In genomic region chr2:63436488-63436887, GRCh38 we compare ENCODE assay signal across 15 cellular contexts.
DNase-seq lines count a peak whose midpoint lies in the region; ATAC-seq, FAIRE-seq and TF ChIP-seq lines count a peak whose summit lies in the region.
"Had no signal": no experiment of that assay in that cellular context is flagged by ENCODE, and none has a peak within 500 bp of the region (broad histone marks: within the 10 kb centered on the region; RNA-seq: fewer than 3 reads in every experiment).

No MANE protein-coding gene starts in this region.

- H3K27ac ChIP-seq in GM23248 (no peak overlapping the region), H1 (ENCODE audit: low read depth, low read length) (no peak overlapping the region), testis (no peak overlapping the region), ovary (no peak overlapping the region), GM23338 (ENCODE audit: low read depth) (no peak overlapping the region)
- H3K27ac ChIP-seq: BLaER1 treated with 17β-estradiol and CSF1 and Interleukin-3, amounts not matched to agents 10 nM and 100 nM had no signal

- no peak overlapping the region for H4K8ac ChIP-seq in H1 (ENCODE audit: extremely low read depth, insufficient read depth, low read length)

- H3K9me2 ChIP-seq in GM23248 (ENCODE audit: insufficient read depth) (no peaks in the 10 kb centered on the region), GM23338 (ENCODE audit: insufficient read depth) (no peaks in the 10 kb centered on the region)

- no peak overlapping the region for H2AK5ac ChIP-seq in H1 (ENCODE audit: low read depth, low read length)

- no peak for TF ChIP-seq CTCF in H1 (IDR thresholded peaks at IDR 0.05; ENCODE audit: control extremely low read depth in 1 of 3, insufficient read depth in 1 of 3, low read depth in 1 of 3, low read length in 3 of 3)
- no peak for TF ChIP-seq CTCF in testis (IDR thresholded peaks at IDR 0.05)
- TF ChIP-seq CTCF in ovary (IDR thresholded peaks at IDR 0.05): no peak
- no peak for TF ChIP-seq CTCF in GM23338 (conservative IDR thresholded peaks at IDR 0.05; ENCODE audit: low read depth in 2 of 2)

- H3F3A ChIP-seq in GM23248 (ENCODE audit: insufficient read depth): 0 out of 2 replicates have a peak, but pooled peaks cover 13% of the 10 kb centered on the region
- H3F3A ChIP-seq in GM23338 (replicated peaks; ENCODE audit: low read depth): no peaks in the 10 kb centered on the region

- H3K4me1 ChIP-seq in GM23248 (ENCODE audit: insufficient read depth): no peaks in the 10 kb centered on the region
- H3K4me1 ChIP-seq in H1 (replicated peaks in 1 of 4; ENCODE audit: control insufficient read depth in 3 of 4, insufficient read depth in 4 of 4, low read length in 3 of 4): no peaks in the 10 kb centered on the region; a peak in 1 of 7 replicates
- H3K4me1 ChIP-seq in testis: no peaks in the 10 kb centered on the region
- no peaks in the 10 kb centered on the region for H3K4me1 ChIP-seq in ovary (ENCODE audit: insufficient read depth)
- peaks cover 6% of the 10 kb centered on the region; the same call in 1 of the 2 replicates for H3K4me1 ChIP-seq in GM23338 (ENCODE audit: insufficient read depth)

- TF ChIP-seq POLR2A in H1 (IDR thresholded peaks at IDR 0.05; ENCODE audit: control extremely low read depth in 1 of 2, low read depth in 2 of 2, low read length in 2 of 2) (no peak), testis (IDR thresholded peaks at IDR 0.05) (no peak), ovary (IDR thresholded peaks at IDR 0.05) (no peak)

- no peak overlapping the region for H3K4me3 ChIP-seq in GM23248
- H3K4me3 ChIP-seq in H1 (ENCODE audit: extremely low read depth in 1 of 4, insufficient read depth in 2 of 4, low read depth in 3 of 4, low read length in 4 of 4): no peak overlapping the region
- H3K4me3 ChIP-seq in testis: no peak overlapping the region
- no peak overlapping the region for H3K4me3 ChIP-seq in ovary
- no peak overlapping the region for H3K4me3 ChIP-seq in GM23338
- H3K4me3 ChIP-seq: BLaER1 treated with 17β-estradiol and CSF1 and Interleukin-3, amounts not matched to agents 10 nM and 100 nM; GM12878; K562 had no signal

- no peak overlapping the region for H3K27ac Mint-ChIP-seq in GM23338
- H3K27ac Mint-ChIP-seq: B cell; CD8-positive, alpha-beta T cell had no signal

- H2BK5ac ChIP-seq in H1 (ENCODE audit: low read depth, low read length): no peak overlapping the region

- peak; percentile 7 for DNase-seq in GM23248
- peak; percentile 10 for DNase-seq in amniotic epithelial cell (ENCODE audit: low read depth)
- DNase-seq in H1 (ENCODE audit: low read depth in 1 of 2, low spot score in 2 of 2): no peak
- no peak for DNase-seq in testis
- DNase-seq in ovary: no peak
- DNase-seq in GM23338 (ENCODE audit: low spot score): no peak
- DNase-seq: Calu3; CD8-positive, alpha-beta T cell; DMS79 treated with DMSO at 0.1 percent for 48 hours; EL; HCEC 1CT had no signal

- FAIRE-seq in H1 (lab: Jason Lieb, UNC): no peak
- FAIRE-seq: GM12878, K562 had no signal

- peak overlapping the region; percentile 19 for H3K56ac ChIP-seq in H1 (replicated peaks; ENCODE audit: insufficient read length, low read depth, low read length)

- POLR2A ChIA-PET in H1 (lab: Charles Lee; ENCODE audit: partially characterized antibody): no interaction called here

- H2BK20ac ChIP-seq in H1 (ENCODE audit: low read length): no peak overlapping the region

- CTCF ChIA-PET in H1 (lab: Charles Lee; ENCODE audit: partially characterized antibody): interaction anchor here (1.4 to 1.7 kb wide), 2 partner anchors 10 to 12 kb away, joined by 4 to 10 read pairs; no protein-coding TSS in a partner anchor

- no peak overlapping the region for H3K9ac ChIP-seq in GM23248
- no peak overlapping the region for H3K9ac ChIP-seq in H1 (replicated peaks in 1 of 4; ENCODE audit: extremely low read depth in 1 of 4, low read depth in 3 of 4, low read length in 3 of 4)
- H3K9ac ChIP-seq: BLaER1 treated with 17β-estradiol and CSF1 and Interleukin-3, amounts not matched to agents 10 nM and 100 nM had no signal

- no peaks in the 10 kb centered on the region for H3K36me3 Mint-ChIP-seq in GM23338 (ENCODE audit: low read depth)

- H3K23me2 ChIP-seq in H1 (ENCODE audit: low read depth, low read length): no peaks in the 10 kb centered on the region

- H4K91ac ChIP-seq in H1 (replicated peaks; ENCODE audit: insufficient read length, low read length): no peak overlapping the region

- H3K9me3 ChIP-seq in GM23248 (ENCODE audit: low read depth): no peaks in the 10 kb centered on the region
- H3K9me3 ChIP-seq in H1 (ENCODE audit: insufficient read depth in 2 of 2, low read depth in 1 of 2, low read length in 1 of 2): no peaks in the 10 kb centered on the region
- no peaks in the 10 kb centered on the region for H3K9me3 ChIP-seq in testis
- H3K9me3 ChIP-seq in ovary: no peaks in the 10 kb centered on the region
- H3K9me3 ChIP-seq: BLaER1 treated with 17β-estradiol and CSF1 and Interleukin-3, amounts not matched to agents 10 nM and 100 nM had no signal

- intact Hi-C loops in testis (cut with DNase I; ENCODE audit: low total_unique reads) (no loop called here), ovary (cut with DNase I) (no loop called here)

- H3K27me3 Mint-ChIP-seq in GM23338 (ENCODE audit: insufficient read depth, low read depth, poor library complexity): no peaks in the 10 kb centered on the region
- H3K27me3 Mint-ChIP-seq: B cell had no signal

- H3K79me1 ChIP-seq in H1 (ENCODE audit: low read depth, low read length): no peaks in the 10 kb centered on the region

- no peak overlapping the region for H2BK120ac ChIP-seq in H1 (replicated peaks; ENCODE audit: low read depth, low read length)

- no peak overlapping the region for H4K5ac ChIP-seq in H1 (ENCODE audit: insufficient read length, low read depth, low read length)

- no peaks in the 10 kb centered on the region for H3K9me3 Mint-ChIP-seq in GM23338
- H3K9me3 Mint-ChIP-seq: CD8-positive, alpha-beta T cell had no signal

- H2BK15ac ChIP-seq in H1 (ENCODE audit: low read length): no peak overlapping the region

- no peaks in the 10 kb centered on the region for H3K79me2 ChIP-seq in GM23248 (ENCODE audit: insufficient read depth)
- H3K79me2 ChIP-seq in H1 (ENCODE audit: control insufficient read depth in 1 of 2, insufficient read depth in 2 of 2, low read length in 2 of 2): no peaks in the 10 kb centered on the region
- no peaks in the 10 kb centered on the region for H3K79me2 ChIP-seq in GM23338 (replicated peaks; ENCODE audit: insufficient read depth)

- H3K4me1 Mint-ChIP-seq in GM23338: peaks cover 20% of the 10 kb centered on the region

- TF ChIP-seq RAD21 in H1 (IDR thresholded peaks at IDR 0.05 in 1 of 2, conservative IDR thresholded peaks at IDR 0.05 in 1 of 2; ENCODE audit: low read depth in 2 of 2, low read length in 2 of 2): no peak

- no peak overlapping the region for H3K4ac ChIP-seq in H1 (replicated peaks; ENCODE audit: insufficient read length, low read depth, low read length)

- no peaks in the 10 kb centered on the region for H3K36me3 ChIP-seq in GM23248 (ENCODE audit: low read depth)
- no peaks in the 10 kb centered on the region for H3K36me3 ChIP-seq in H1 (ENCODE audit: control insufficient read depth in 2 of 4, insufficient read depth in 4 of 4, low read length in 3 of 4)
- no peaks in the 10 kb centered on the region for H3K36me3 ChIP-seq in testis (ENCODE audit: low read depth, missing control alignments)
- no peaks in the 10 kb centered on the region for H3K36me3 ChIP-seq in ovary
- no peaks in the 10 kb centered on the region for H3K36me3 ChIP-seq in GM23338 (ENCODE audit: insufficient read depth)
- H3K36me3 ChIP-seq: BLaER1 treated with 17β-estradiol and CSF1 and Interleukin-3, amounts not matched to agents 10 nM and 100 nM had no signal

- TF ChIP-seq EP300 in H1 (IDR thresholded peaks at IDR 0.05; ENCODE audit: borderline replicate concordance in 1 of 2, low read depth in 2 of 2, low read length in 2 of 2) (no peak), ovary (IDR thresholded peaks at IDR 0.05) (no peak)

- ATAC-seq in GM23338: no peak
- ATAC-seq: CD8-positive, alpha-beta T cell; GM12878; K562 had no signal

- no peak overlapping the region for H2BK12ac ChIP-seq in H1 (ENCODE audit: low read depth, low read length)

- H4K20me1 ChIP-seq in GM23248 (ENCODE audit: insufficient read depth) (no peaks in the 10 kb centered on the region), H1 (replicated peaks in 1 of 2; ENCODE audit: control insufficient read depth in 1 of 2, insufficient read depth in 2 of 2, low read length in 2 of 2) (no peaks in the 10 kb centered on the region), GM23338 (replicated peaks; ENCODE audit: insufficient read depth) (no peaks in the 10 kb centered on the region)
- H4K20me1 ChIP-seq: BLaER1 treated with 17β-estradiol and CSF1 and Interleukin-3, amounts not matched to agents 10 nM and 100 nM had no signal

- no peak overlapping the region for H3K4me3 Mint-ChIP-seq in GM23338
- H3K4me3 Mint-ChIP-seq: B cell; CD8-positive, alpha-beta T cell had no signal

- no peak overlapping the region for H3K14ac ChIP-seq in H1 (ENCODE audit: insufficient read length)

- H3K18ac ChIP-seq in H1 (ENCODE audit: extremely low read depth, low read length): no peak overlapping the region

- H3K27me3 ChIP-seq in GM23248 (replicated peaks; ENCODE audit: insufficient read depth) (no peaks in the 10 kb centered on the region), H1 (replicated peaks in 1 of 4; ENCODE audit: control insufficient read depth in 3 of 4, extremely low read depth in 1 of 4, insufficient read depth in 3 of 4, low read length in 3 of 4) (no peaks in the 10 kb centered on the region), testis (no peaks in the 10 kb centered on the region), ovary (no peaks in the 10 kb centered on the region), GM23338 (ENCODE audit: insufficient read depth) (no peaks in the 10 kb centered on the region)
- H3K27me3 ChIP-seq: BLaER1 treated with 17β-estradiol and CSF1 and Interleukin-3, amounts not matched to agents 10 nM and 100 nM had no signal

- H3K23ac ChIP-seq in H1 (ENCODE audit: insufficient read length): no peak overlapping the region

- H2AFZ ChIP-seq in GM23248 (no peak overlapping the region), H1 (ENCODE audit: low read length) (no peak overlapping the region), GM23338 (no peak overlapping the region)

- H3K4me2 ChIP-seq in GM23248 (ENCODE audit: unreplicated experiment) (no peak overlapping the region), H1 (ENCODE audit: insufficient read depth in 1 of 2, low read depth in 2 of 2, low read length in 2 of 2) (no peak overlapping the region), GM23338 (no peak overlapping the region)
- H3K4me2 ChIP-seq: BLaER1 treated with 17β-estradiol and CSF1 and Interleukin-3, amounts not matched to agents 10 nM and 100 nM had no signal

- in situ Hi-C loops in GM23248 (cut with MboI): no loop called here

TF ChIP-seq in H1, 55 proteins besides CTCF, POLR2A, EP300 and RAD21 (continues in another document):
- TF ChIP-seq HDAC2 (IDR thresholded peaks at IDR 0.05; ENCODE audit: borderline replicate concordance in 1 of 2, low read depth in 2 of 2, low read length in 2 of 2) (no peak), KDM4A (IDR thresholded peaks at IDR 0.05; ENCODE audit: low read depth, low read length, severe bottlenecking) (no peak)

Comparison
In these comparisons a context has a peak if more than half of its experiments do, and no peak if none do; other contexts are left out.
1. DNase-seq: peak in GM23248 (single experiment) and amniotic epithelial cell (single experiment); none in H1 (0 of 2), testis (single experiment), ovary (0 of 5) and GM23338 (single experiment).